ENCODE assay signal across 8 cellular contexts in genomic region chr2:96264656-96265348, GRCh38. TPM values are rescaled to one million over a fixed set of nuclear protein-coding genes. Genes with fewer than 3 reads are reported as not detected.
DNase-seq lines count a peak whose midpoint lies in the region; ATAC-seq and TF ChIP-seq lines count a peak whose summit lies in the region.

No MANE protein-coding gene starts in this region.

- no peak for TF ChIP-seq POLR2A in heart left ventricle (IDR thresholded peaks at IDR 0.05)

- H3K9me3 ChIP-seq in heart left ventricle = no peaks in the 10 kb centered on the region

- H3K27ac ChIP-seq in heart left ventricle (peak overlapping the region; percentile 86 to 98 (median 95)), rectal smooth muscle tissue (ENCODE audit: low read depth, low read length) (peak overlapping the region; percentile 52)

- intact Hi-C loops in heart left ventricle (cut with DNase I) = loop anchor here in 9 of 10 donors (2.0 to 10.0 kb wide), 9 partner anchors 37 to 130 kb away; partner anchors contain the start of genes ASTL (in 5 of the 9), STARD7 (in 3 of the 9) and DUSP2 (in 2 of the 9)

- H3K27me3 ChIP-seq in heart left ventricle (no peaks in the 10 kb centered on the region), rectal smooth muscle tissue (ENCODE audit: control insufficient read depth, insufficient read depth, low read length) (no peaks in the 10 kb centered on the region)

- ATAC-seq in GM21825 (IDR thresholded peaks at IDR 0.05; ENCODE audit: unreplicated experiment) (peak; percentile 11), heart left ventricle (peak in 1 of 4 donors; percentile 4), HG02623 (IDR thresholded peaks at IDR 0.05; ENCODE audit: unreplicated experiment) (no peak)

- H3K4me1 ChIP-seq in heart left ventricle = peaks cover 26 to 67% (median 61%) of the 10 kb centered on the region in 12 donors
- H3K4me1 ChIP-seq in rectal smooth muscle tissue (ENCODE audit: control insufficient read depth, insufficient read depth, low read length) = peaks cover 22% of the 10 kb centered on the region

- WGBS in heart left ventricle, 4 donors = 8 to 13% (median 9%) methylated on average over 21 to 33 of the region's 33 CpGs

- peak in 9 of 12 donors; percentile 13 to 50 (median 31) for TF ChIP-seq CTCF in heart left ventricle (IDR thresholded peaks at IDR 0.05)

- H3K4me3 ChIP-seq in heart left ventricle (peak overlapping the region; percentile 72 to 100 (median 90)), rectal smooth muscle tissue (ENCODE audit: low read length) (peak overlapping the region; percentile 92)

- peak overlapping the region; percentile 92 for H3K9ac ChIP-seq in rectal smooth muscle tissue (ENCODE audit: low read length)

- peak; percentile 47 for DNase-seq in COLO668 (lab: John Stamatoyannopoulos, UW; ENCODE audit: unreplicated experiment)
- DNase-seq in NCI-H2227 treated with DMSO at 0.1 percent for 48 hours (lab: John Stamatoyannopoulos, UW) = peak; percentile 27
- peak; percentile 30 for DNase-seq in activated gamma-delta T cell treated with anti-CD3 and anti-CD28 coated beads, Interleukin-2, amount 50 U/mL, for 16 hours (ENCODE audit: low read depth)
- peak in 2 of 5 donors; percentile 38 to 41 for DNase-seq in heart left ventricle
- DNase-seq in putamen (ENCODE audit: low spot score) = no peak

- peaks cover 0 to 57% (median 51%) of the 10 kb centered on the region in 9 donors for H3K36me3 ChIP-seq in heart left ventricle
- H3K36me3 ChIP-seq in rectal smooth muscle tissue (ENCODE audit: control insufficient read depth, insufficient read depth, low read length) = peaks cover 19% of the 10 kb centered on the region

RNA-seq across cellular contexts. Expression of gene TMEM127, which starts 1.0 kb away (rescaled TPM):
- 100 to 1,000 TPM in 5 of 9 donors, 10 to 100 TPM in 4; 71.8 to 134 (median 103) TPM for total RNA-seq in heart left ventricle
- 100 to 1,000 TPM in 1 of 2 donors, 10 to 100 TPM in 1; 18.6 to 124 TPM for polyA plus RNA-seq in heart left ventricle

RNA-seq across cellular contexts. Expression of gene CIAO1, which starts 1.2 kb away (rescaled TPM):
- 100 to 1,000 TPM in 2 of 9 donors, 10 to 100 TPM in 7; 57.7 to 109 (median 68.7) TPM for total RNA-seq in heart left ventricle
- 10 to 100 TPM; 20.5 to 94.0 TPM for polyA plus RNA-seq in heart left ventricle

RNA-seq across cellular contexts. Expression of gene SNRNP200, which starts 40.5 kb away (rescaled TPM):
- 10 to 100 TPM; 54.6 to 85.5 (median 66.6) TPM for total RNA-seq in heart left ventricle
- 10 to 100 TPM; 38.8 to 71.2 TPM for polyA plus RNA-seq in heart left ventricle

RNA-seq across cellular contexts. Expression of gene STARD7, which starts 56.2 kb away (rescaled TPM):
- total RNA-seq in heart left ventricle = 100 to 1,000 TPM; 148 to 526 (median 188) TPM
- 100 to 1,000 TPM in 1 of 2 donors, 10 to 100 TPM in 1; 58.3 to 520 TPM for polyA plus RNA-seq in heart left ventricle
